Comparison of ENCODE assay signal across 26 cellular contexts in the genomic region with DNA sequence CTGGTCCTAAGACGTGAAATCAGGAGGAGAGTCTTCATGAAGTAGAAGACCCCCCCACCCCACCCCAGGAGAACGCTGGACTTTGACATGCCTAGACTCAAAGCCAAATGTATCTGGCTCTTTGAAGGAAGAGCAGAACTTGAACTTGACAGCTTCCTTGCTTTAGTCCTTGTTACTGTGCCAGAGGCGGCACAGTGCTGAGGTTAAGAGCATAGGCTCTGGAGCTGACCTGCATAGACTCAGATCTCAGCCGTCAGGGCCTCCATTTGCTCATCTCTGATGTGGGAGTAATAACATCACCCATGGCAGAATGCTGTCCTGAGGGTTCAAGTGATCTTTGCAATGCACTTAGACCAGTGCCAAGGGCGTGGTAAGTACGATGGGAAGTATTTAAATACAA.
"Had no signal": no experiment of that assay in that cellular context is flagged by ENCODE, and none has a peak within 500 bp of the region (broad histone marks: within the 10 kb centered on the region; RNA-seq: fewer than 3 reads in every experiment).

No MANE protein-coding gene starts in this region.

- H3K4me1 Mint-ChIP-seq: natural killer cell; stimulated activated memory B cell treated with anti-CD40 and anti-IgM and Interleukin-4, amounts not matched to agents 10 μg/mL and 1 μg/mL and 100 μg/mL, for 72 hours had no signal

- H3K4me3 ChIP-seq: colonic mucosa, lower lobe of right lung, pancreas, prostate gland, skin epidermis, spleen, thoracic aorta, tibial nerve, upper lobe of right lung, uterus had no signal

- ATAC-seq: esophagus mucosa; foreskin keratinocyte; left ventricle myocardium superior; lower lobe of right lung; natural killer cell; pancreas; right cardiac atrium; stimulated activated memory B cell treated with anti-CD40 and anti-IgM and Interleukin-4, amounts not matched to agents 10 μg/mL and 1 μg/mL and 100 μg/mL, for 72 hours; stimulated activated naive CD8-positive, alpha-beta T cell treated with anti-CD3 and anti-CD28 coated beads, Interleukin-15, Interleukin-2, amounts not matched to agents 100 U/mL and 50 U/mL, for 24 hours; upper lobe of right lung had no signal

- H3K27ac Mint-ChIP-seq: dendritic cell treated with granulocyte-macrophage colony-stimulating factor and Interleukin-4, amounts not matched to agents 40 ng/mL and 50 ng/mL, for 4 days; endodermal cell; immature natural killer cell; natural killer cell; stimulated activated memory B cell treated with anti-CD40 and anti-IgM and Interleukin-4, amounts not matched to agents 10 μg/mL and 1 μg/mL and 100 μg/mL, for 72 hours had no signal

- H3K4me3 Mint-ChIP-seq: dendritic cell treated with granulocyte-macrophage colony-stimulating factor and Interleukin-4, amounts not matched to agents 40 ng/mL and 50 ng/mL, for 4 days; endodermal cell; immature natural killer cell; natural killer cell; stimulated activated memory B cell treated with anti-CD40 and anti-IgM and Interleukin-4, amounts not matched to agents 10 μg/mL and 1 μg/mL and 100 μg/mL, for 72 hours had no signal

- H3K36me3 ChIP-seq: colonic mucosa, lower lobe of right lung, neutrophil, pancreas, prostate gland, spleen, thoracic aorta, tibial nerve, upper lobe of right lung, uterus had no signal

- H3K27ac ChIP-seq: colonic mucosa, epithelial cell of prostate, foreskin keratinocyte, lower lobe of right lung, neutrophil, pancreas, prostate gland, spleen, thoracic aorta, upper lobe of right lung had no signal

- H3K27me3 ChIP-seq: colonic mucosa, tibial nerve, uterus had no signal

- FAIRE-seq: keratinocyte, pancreas had no signal

- H3K36me3 Mint-ChIP-seq: immature natural killer cell; natural killer cell; stimulated activated memory B cell treated with anti-CD40 and anti-IgM and Interleukin-4, amounts not matched to agents 10 μg/mL and 1 μg/mL and 100 μg/mL, for 72 hours had no signal

- H3K4me1 ChIP-seq: colonic mucosa, foreskin keratinocyte, pancreas, prostate gland, upper lobe of right lung had no signal

- H3K9me3 ChIP-seq: colonic mucosa, lower lobe of right lung, neutrophil, pancreas, prostate gland, spleen, thoracic aorta, tibial nerve, upper lobe of right lung, uterus had no signal

- DNase-seq: colonic mucosa; effector CD8-positive, alpha-beta T cell; endodermal cell; foreskin keratinocyte; hypothalamus; immature natural killer cell; left ventricle myocardium superior; lower lobe of right lung; natural killer cell; pancreas; right cardiac atrium; spleen; stimulated activated CD4-positive, alpha-beta T cell treated with anti-CD3 and anti-CD28 coated beads, Interleukin-4, amount 100 ng/mL, for 4 hours; stimulated activated naive CD8-positive, alpha-beta T cell treated with anti-CD3 and anti-CD28 coated beads, Interleukin-15, Interleukin-2, amounts not matched to agents 100 U/mL and 50 U/mL, for 24 hours; upper lobe of right lung; uterus had no signal

- H3K9me3 Mint-ChIP-seq: dendritic cell treated with granulocyte-macrophage colony-stimulating factor and Interleukin-4, amounts not matched to agents 40 ng/mL and 50 ng/mL, for 4 days; endodermal cell; immature natural killer cell; natural killer cell; stimulated activated memory B cell treated with anti-CD40 and anti-IgM and Interleukin-4, amounts not matched to agents 10 μg/mL and 1 μg/mL and 100 μg/mL, for 72 hours had no signal
